ENCODE assay signal across 9 cellular contexts in the genomic region with DNA sequence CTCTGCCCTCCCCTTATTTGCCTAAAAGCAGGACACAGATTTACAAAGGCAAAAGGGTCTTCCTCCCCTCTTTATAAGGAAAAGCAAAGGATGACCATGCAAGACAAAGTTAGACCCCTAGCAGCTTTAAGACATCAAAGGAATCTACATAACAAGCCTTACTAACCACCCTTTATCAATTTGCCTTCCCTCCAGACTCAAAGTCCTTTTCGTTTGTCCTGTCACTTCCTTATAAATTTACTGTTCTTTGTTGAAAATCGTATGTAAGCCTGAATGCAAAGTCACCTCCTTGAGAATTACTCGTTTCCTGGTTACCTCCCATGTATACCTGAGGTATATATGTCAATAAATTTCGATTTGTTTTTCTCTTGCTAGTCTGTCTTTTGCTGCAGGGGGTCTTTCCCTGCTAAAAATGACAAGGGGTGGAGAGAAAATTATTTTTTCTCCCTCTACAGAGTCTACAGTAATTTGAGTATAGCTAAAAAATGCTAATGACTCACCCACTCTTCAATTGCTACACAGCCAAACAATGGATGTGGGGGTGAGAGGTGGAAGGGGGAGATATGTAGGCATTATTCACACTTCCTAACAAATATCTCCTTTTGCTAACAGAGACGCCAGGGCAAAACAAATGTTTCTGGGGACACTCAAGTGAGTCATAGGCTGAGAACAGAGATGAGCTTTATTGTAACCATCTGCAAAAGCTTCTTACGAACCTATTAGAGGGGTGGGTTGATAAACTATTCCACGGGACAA. TPM values are rescaled to one million over a fixed set of nuclear protein-coding genes. Genes with fewer than 3 reads are reported as not detected.
DNase-seq lines count a peak whose midpoint lies in the region; ATAC-seq and TF ChIP-seq lines count a peak whose summit lies in the region.
"Had no signal": no experiment of that assay in that cellular context is flagged by ENCODE, and none has a peak within 500 bp of the region (broad histone marks: within the 10 kb centered on the region; RNA-seq: fewer than 3 reads in every experiment).

No MANE protein-coding gene starts in this region.

- no CpG with 5 or more reads among the region's 7 CpGs for WGBS in mesenchymal stem cell

- peaks cover 13 to 42% (median 31%) of the 10 kb centered on the region in 10 experiments for H3K4me1 ChIP-seq in BLaER1 treated with 17β-estradiol and CSF1 and Interleukin-3, amounts not matched to agents 10 nM and 100 nM
- peaks cover 75% of the 10 kb centered on the region for H3K4me1 ChIP-seq in KMS-11 (ENCODE audit: low read depth, poor library complexity, severe bottlenecking)
- peaks cover 20% of the 10 kb centered on the region for H3K4me1 ChIP-seq in mesenchymal stem cell (ENCODE audit: control insufficient read depth, insufficient read depth, low read depth, low read length)

- H3K9me3 ChIP-seq in BLaER1 treated with 17β-estradiol and CSF1 and Interleukin-3, amounts not matched to agents 10 nM and 100 nM (replicated peaks in 1 of 11): no peaks in the 10 kb centered on the region
- H3K9me3 ChIP-seq in mesenchymal stem cell (ENCODE audit: control insufficient read depth, low read length): no peaks in the 10 kb centered on the region
- H3K9me3 ChIP-seq in T-helper 17 cell (ENCODE audit: control insufficient read depth, low read length, poor library complexity, severe bottlenecking): no peaks in the 10 kb centered on the region

- DNase-seq in mesenchymal stem cell (peak; percentile 60), T-helper 17 cell (no peak), HK-2 (ENCODE audit: unreplicated experiment) (no peak)
- DNase-seq: T-helper 2 cell had no signal

- no peak overlapping the region for H2BK15ac ChIP-seq in mesenchymal stem cell (ENCODE audit: low read depth, poor library complexity, severe bottlenecking)

- H3K4ac ChIP-seq in mesenchymal stem cell (ENCODE audit: low read depth in 1 of 2, low read length in 2 of 2): no peak overlapping the region

- peaks cover 35% of the 10 kb centered on the region for H3K79me1 ChIP-seq in mesenchymal stem cell (replicated peaks; ENCODE audit: low read length, poor library complexity, severe bottlenecking)

- no peak overlapping the region for H3K27ac ChIP-seq in BLaER1 treated with 17β-estradiol and CSF1 and Interleukin-3, amounts not matched to agents 10 nM and 100 nM
- H3K27ac ChIP-seq in KMS-11: peak overlapping the region; percentile 51
- peak overlapping the region; percentile 70 for H3K27ac ChIP-seq in cingulate gyrus (ENCODE audit: low read depth, low read length)
- peak overlapping the region; percentile 48 for H3K27ac ChIP-seq in mesenchymal stem cell (ENCODE audit: low read length, poor library complexity, severe bottlenecking)

- no peak overlapping the region for H2BK120ac ChIP-seq in mesenchymal stem cell (ENCODE audit: low read depth, low read length)

- H3K14ac ChIP-seq in mesenchymal stem cell (ENCODE audit: low read length in 2 of 2): no peak overlapping the region

- no peak overlapping the region for H2BK5ac ChIP-seq in mesenchymal stem cell (ENCODE audit: low read depth, low read length, poor library complexity, severe bottlenecking)

- peaks cover 3% of the 10 kb centered on the region for H3K36me3 Mint-ChIP-seq in T-helper 17 cell (ENCODE audit: low read depth)

- H2AK5ac ChIP-seq in mesenchymal stem cell (ENCODE audit: low read length, severe bottlenecking): no peak overlapping the region

- no peak overlapping the region for H4K8ac ChIP-seq in mesenchymal stem cell (ENCODE audit: low read length)

- no peak for ATAC-seq in GM19023 (IDR thresholded peaks at IDR 0.05; ENCODE audit: unreplicated experiment)
- no peak for ATAC-seq in T-helper 17 cell
- ATAC-seq in HG03108 (IDR thresholded peaks at IDR 0.05; ENCODE audit: unreplicated experiment): no peak

- H3K4me2 ChIP-seq in BLaER1 treated with 17β-estradiol and CSF1 and Interleukin-3, amounts not matched to agents 10 nM and 100 nM: peak overlapping the region in 9 of 11 experiments; percentile 0 to 43 (median 28); a peak in 10 of 22 replicates
- peak overlapping the region; percentile 72 for H3K4me2 ChIP-seq in KMS-11
- peak overlapping the region; percentile 46 for H3K4me2 ChIP-seq in mesenchymal stem cell (ENCODE audit: low read length, poor library complexity, severe bottlenecking)

- no peak overlapping the region for H4K91ac ChIP-seq in mesenchymal stem cell (ENCODE audit: low read length)

- H3K79me2 ChIP-seq in KMS-11 (ENCODE audit: insufficient read depth, low read depth): peaks cover 32% of the 10 kb centered on the region; the same call in 1 of the 2 replicates

- no peak overlapping the region for H3K27ac Mint-ChIP-seq in T-helper 17 cell

- H4K20me1 ChIP-seq in BLaER1 treated with 17β-estradiol and CSF1 and Interleukin-3, amounts not matched to agents 10 nM and 100 nM: peaks cover 0 to 8% (median 0%) of the 10 kb centered on the region in 11 experiments; a peak in 4 of 22 replicates
- no peaks in the 10 kb centered on the region for H4K20me1 ChIP-seq in KMS-11 (ENCODE audit: insufficient read depth)

- no peak overlapping the region for H2BK12ac ChIP-seq in mesenchymal stem cell (ENCODE audit: low read length in 2 of 2)

- no peak overlapping the region for H3K4me3 ChIP-seq in BLaER1 treated with 17β-estradiol and CSF1 and Interleukin-3, amounts not matched to agents 10 nM and 100 nM
- H3K4me3 ChIP-seq in KMS-11 (IDR thresholded peaks at IDR 0.05; ENCODE audit: insufficient read depth, low read depth, low read length): peak overlapping the region; percentile 41
- H3K4me3 ChIP-seq in mesenchymal stem cell (ENCODE audit: insufficient read depth in 1 of 2, low read depth in 1 of 2, low read length in 2 of 2): peak overlapping the region in 1 of 2 experiments; percentile 42

- no peaks in the 10 kb centered on the region for H3K4me1 Mint-ChIP-seq in T-helper 17 cell

- H3K27me3 ChIP-seq in BLaER1 treated with 17β-estradiol and CSF1 and Interleukin-3, amounts not matched to agents 10 nM and 100 nM: no peaks in the 10 kb centered on the region
- H3K27me3 ChIP-seq in KMS-11 (ENCODE audit: insufficient read depth, low read depth) (no peaks in the 10 kb centered on the region), mesenchymal stem cell (ENCODE audit: control insufficient read depth in 1 of 2, insufficient read depth in 1 of 2, low read length in 2 of 2) (no peaks in the 10 kb centered on the region)

- H2AFZ ChIP-seq in KMS-11 (ENCODE audit: low read depth): no peak overlapping the region
- no peak overlapping the region for H2AFZ ChIP-seq in mesenchymal stem cell (ENCODE audit: low read depth, low read length)

- H3K4me3 Mint-ChIP-seq in T-helper 17 cell: no peak overlapping the region

- peaks cover 0 to 9% (median 0%) of the 10 kb centered on the region in 11 experiments; a peak in 4 of 22 replicates for H3K36me3 ChIP-seq in BLaER1 treated with 17β-estradiol and CSF1 and Interleukin-3, amounts not matched to agents 10 nM and 100 nM
- H3K36me3 ChIP-seq in KMS-11 (ENCODE audit: insufficient read depth) (no peaks in the 10 kb centered on the region), mesenchymal stem cell (ENCODE audit: control insufficient read depth in 1 of 2, insufficient read depth in 2 of 2, low read depth in 1 of 2, low read length in 2 of 2) (peaks cover 0 to 3% of the 10 kb centered on the region in 2 experiments)

- H3K18ac ChIP-seq in mesenchymal stem cell (ENCODE audit: low read depth in 1 of 2, low read length in 2 of 2): no peak overlapping the region

- no peak overlapping the region for H3K9ac ChIP-seq in BLaER1 treated with 17β-estradiol and CSF1 and Interleukin-3, amounts not matched to agents 10 nM and 100 nM
- H3K9ac ChIP-seq in KMS-11 (peak overlapping the region; percentile 7; the same call in 1 of the 2 replicates), mesenchymal stem cell (ENCODE audit: low read length) (peak overlapping the region; percentile 61)

- H3K27me3 Mint-ChIP-seq in T-helper 17 cell: peaks cover 44% of the 10 kb centered on the region

- no peak overlapping the region for H3K23ac ChIP-seq in mesenchymal stem cell (ENCODE audit: low read length in 2 of 2)

- TF ChIP-seq CTCF in KMS-11 (conservative IDR thresholded peaks at IDR 0.05; ENCODE audit: low read depth, low read length): no peak

RNA-seq across cellular contexts. Expression of a gene that starts 13.2 kb away (rescaled TPM):
- polyA plus RNA-seq in mesenchymal stem cell (2013, experiment 1 of 2): 5.9 TPM
- polyA plus RNA-seq in mesenchymal stem cell (2013, experiment 2 of 2): 6.0 TPM
- under 1 TPM; 0.60 to 0.65 TPM for total RNA-seq in T-helper 17 cell

Comparison
In these comparisons a context has a peak if more than half of its experiments do, and no peak if none do; other contexts are left out.
1. H3K27ac ChIP-seq: peak in KMS-11 (single experiment), cingulate gyrus (single experiment) and mesenchymal stem cell (single experiment); none in BLaER1 treated with 17β-estradiol and CSF1 and Interleukin-3, amounts not matched to agents 10 nM and 100 nM (0 of 11).
2. H3K9ac ChIP-seq: peak in KMS-11 (single experiment) and mesenchymal stem cell (single experiment); none in BLaER1 treated with 17β-estradiol and CSF1 and Interleukin-3, amounts not matched to agents 10 nM and 100 nM (0 of 11).
3. Peak in every context shown above with its lines, with median percentiles within 50 percentile points of each other: H3K4me2 ChIP-seq.